16 cellular contexts compared by ENCODE assay signal in the genomic region with DNA sequence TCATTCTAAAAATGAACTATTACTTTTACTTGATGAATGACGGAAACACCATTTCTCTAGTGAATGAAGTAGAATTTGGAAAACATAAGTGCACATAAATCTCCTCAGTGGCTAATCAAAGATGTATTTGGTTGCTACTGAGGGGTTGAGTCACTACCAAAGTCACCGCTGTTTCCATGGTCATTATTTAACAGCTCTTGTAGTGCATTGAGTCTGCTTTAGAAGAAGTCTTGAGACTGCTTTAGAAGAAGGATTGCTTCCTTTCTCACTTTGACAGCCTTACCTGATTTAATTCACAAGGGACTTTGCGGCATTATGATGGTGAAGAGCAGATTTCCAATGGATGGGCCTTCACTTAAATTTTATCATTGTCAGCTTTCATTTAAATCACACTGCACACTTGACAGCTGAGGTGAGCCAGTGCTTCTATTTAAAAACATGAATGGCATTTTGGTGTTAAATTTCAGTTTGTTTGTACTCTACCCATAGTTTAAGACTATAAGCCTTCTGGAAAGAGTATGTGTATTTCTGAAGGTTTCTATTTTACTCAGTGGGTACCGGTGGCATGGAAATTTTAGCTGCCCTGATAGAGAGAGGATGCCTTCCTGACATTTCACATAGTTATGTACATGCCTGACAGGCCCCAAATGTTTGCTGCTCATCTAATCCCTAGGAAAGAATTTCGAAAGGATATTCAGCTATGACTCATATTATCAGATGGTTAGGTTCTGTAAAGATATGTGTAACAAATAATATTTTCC. TPM values are rescaled to one million over a fixed set of nuclear protein-coding genes. Genes with fewer than 3 reads are reported as not detected.
A peak's percentile ranks its signal among the peaks of the same experiment; 100 is the strongest.
DNase-seq lines count a peak whose midpoint lies in the region; ATAC-seq and TF ChIP-seq lines count a peak whose summit lies in the region.
"Had no signal": no experiment of that assay in that cellular context is flagged by ENCODE, and none has a peak within 500 bp of the region (broad histone marks: within the 10 kb centered on the region; RNA-seq: fewer than 3 reads in every experiment).

No MANE protein-coding gene starts in this region.

- peak overlapping the region in 1 of 12 donors; percentile 42 for H3K27ac ChIP-seq in heart left ventricle
- H3K27ac ChIP-seq: testis had no signal

- H3K9ac ChIP-seq in skeletal muscle satellite cell (ENCODE audit: low read depth, low read length): peak overlapping the region; percentile 17

- peaks cover 60% of the 10 kb centered on the region for H3K36me3 ChIP-seq in skeletal muscle satellite cell (ENCODE audit: insufficient read depth, low read length)
- H3K36me3 ChIP-seq in heart left ventricle: no peaks in the 10 kb centered on the region

- intact Hi-C loops in heart left ventricle (cut with DNase I): no loop called here

- H3K4me2 ChIP-seq in skeletal muscle satellite cell (ENCODE audit: low read length): peak overlapping the region; percentile 57

- DNase-seq in GM12865 (ENCODE audit: low read depth) (peak; percentile 19), RPMI7951 (ENCODE audit: low read depth) (peak; percentile 38), fibroblast of mammary gland (ENCODE audit: low read depth) (peak; percentile 75), heart left ventricle (no peak), 8988T (no peak)
- DNase-seq: activated B cell treated with CpG ODN at 0.5 μM for 24 hours; activated CD8-positive, alpha-beta memory T cell treated with anti-CD3 and anti-CD28 coated beads, Interleukin-2, amount 50 U/mL, for 48 hours; amygdala; effector CD4-positive, alpha-beta T cell; H9; NCI-H1694 treated with DMSO at 0.1 percent for 48 hours; testis had no signal

- H3K4me1 ChIP-seq in skeletal muscle satellite cell (ENCODE audit: control insufficient read depth, insufficient read depth, low read length): peaks cover 37% of the 10 kb centered on the region
- no peaks in the 10 kb centered on the region for H3K4me1 ChIP-seq in heart left ventricle
- H3K4me1 ChIP-seq: testis had no signal

- no peaks in the 10 kb centered on the region for H3K9me3 ChIP-seq in skeletal muscle satellite cell (replicated peaks; ENCODE audit: low read length)
- no peaks in the 10 kb centered on the region for H3K9me3 ChIP-seq in heart left ventricle
- H3K9me3 ChIP-seq: testis had no signal

- no peaks in the 10 kb centered on the region for H3K27me3 ChIP-seq in skeletal muscle satellite cell (ENCODE audit: control insufficient read depth, insufficient read depth, low read length)
- H3K27me3 ChIP-seq in heart left ventricle: no peaks in the 10 kb centered on the region
- H3K27me3 ChIP-seq: testis had no signal

- H3K4me3 ChIP-seq in GM12865 (ENCODE audit: low read depth, low read length) (no peak overlapping the region), fibroblast of mammary gland (ENCODE audit: control insufficient read depth, low read depth, low read length) (no peak overlapping the region), skeletal muscle satellite cell (ENCODE audit: low read length) (peak overlapping the region; percentile 13), heart left ventricle (no peak overlapping the region)
- H3K4me3 ChIP-seq: testis had no signal

- no peak for TF ChIP-seq POLR2A in heart left ventricle (IDR thresholded peaks at IDR 0.05)

- WGBS in heart left ventricle, 4 donors: 74% methylated on average over 5 of the region's 5 CpGs

- no peak for ATAC-seq in heart left ventricle
- ATAC-seq in GM19467 (IDR thresholded peaks at IDR 0.05; ENCODE audit: unreplicated experiment): no peak
- ATAC-seq in HG03521 (IDR thresholded peaks at IDR 0.05; ENCODE audit: unreplicated experiment): no peak

- no peak for TF ChIP-seq CTCF in GM12865 (IDR thresholded peaks at IDR 0.05; ENCODE audit: insufficient read depth, low read depth, low read length, missing control alignments)
- no peak for TF ChIP-seq CTCF in fibroblast of mammary gland (conservative IDR thresholded peaks at IDR 0.05; ENCODE audit: control insufficient read depth, insufficient read depth, low read depth, low read length)
- no peak for TF ChIP-seq CTCF in heart left ventricle (IDR thresholded peaks at IDR 0.05)

RNA-seq across cellular contexts. Expression of a gene that starts 9.5 kb away (rescaled TPM):
- total RNA-seq in RPMI7951 (2014; rRNA removed; shearing (Covaris generic)): not detected in 2 replicates
- 12.2 and 29.1 TPM in 2 replicates for total RNA-seq in skeletal muscle satellite cell (2012; rRNA removed)
- total RNA-seq in heart left ventricle: 1 to 10 TPM; 1.5 to 7.7 (median 3.2) TPM
- polyA plus RNA-seq in heart left ventricle: 1 to 10 TPM; 1.0 to 2.0 TPM
- total RNA-seq: activated B cell treated with CpG ODN at 0.5 μM for 24 hours, H9, mesenteric fat pad had no signal

Comparison
In these comparisons a context has a peak if more than half of its experiments do, and no peak if none do; other contexts are left out.
1. DNase-seq: peak in GM12865 (single experiment), RPMI7951 (single experiment) and fibroblast of mammary gland (single experiment); none in heart left ventricle (0 of 5) and 8988T (single experiment).